Comparison of ENCODE assay signal across 16 cellular contexts in the genomic region with DNA sequence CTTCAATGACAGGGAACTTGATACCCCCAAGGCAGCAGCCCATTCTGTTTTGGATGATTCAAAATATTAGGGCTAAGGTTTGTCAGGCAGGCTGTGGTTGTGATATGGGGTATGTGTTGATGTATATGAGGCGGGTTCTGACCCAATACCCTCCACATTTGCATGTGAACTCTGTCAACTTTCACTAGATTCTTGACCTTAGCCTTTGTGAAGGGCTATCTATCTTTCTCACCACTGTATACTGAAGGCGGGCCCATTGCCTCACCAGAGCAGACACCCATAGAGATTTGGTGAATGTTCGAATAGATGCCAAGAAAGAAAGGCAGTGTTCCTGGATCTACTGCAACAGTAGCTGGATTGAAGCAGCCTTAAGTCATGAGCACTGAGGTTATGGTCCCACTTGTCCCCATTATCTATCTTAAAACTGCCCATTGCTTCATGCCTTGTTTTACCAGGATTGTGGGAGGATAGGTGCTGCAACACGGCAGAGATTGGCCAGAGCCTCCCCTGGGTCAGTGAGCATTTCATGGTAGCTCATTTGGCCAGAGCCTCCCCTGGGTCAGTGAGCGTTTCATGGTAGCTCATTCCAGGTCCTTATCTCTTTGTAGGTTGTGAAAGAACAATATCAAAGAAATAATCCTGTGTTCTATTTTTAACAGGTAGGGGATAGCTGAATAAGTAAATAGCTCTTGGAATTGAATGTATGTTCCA.
DNase-seq lines count a peak whose midpoint lies in the region; ATAC-seq and TF ChIP-seq lines count a peak whose summit lies in the region.
"Had no signal": no experiment of that assay in that cellular context is flagged by ENCODE, and none has a peak within 500 bp of the region (broad histone marks: within the 10 kb centered on the region; RNA-seq: fewer than 3 reads in every experiment).

No MANE protein-coding gene starts in this region.

- intact Hi-C loops in OCI-LY7 (cut with micrococcal nuclease; ENCODE audit: unreplicated experiment) = no loop called here
- intact Hi-C loops in esophagus muscularis mucosa (cut with DNase I) = no loop called here

- H3K4me3 ChIP-seq in OCI-LY7 (ENCODE audit: low read depth, low read length, poor library complexity, severe bottlenecking) (no peak overlapping the region), esophagus muscularis mucosa (no peak overlapping the region)
- H3K4me3 ChIP-seq: HAP-1 had no signal

- peaks cover 4% of the 10 kb centered on the region; the same call in 1 of the 2 replicates for H3K79me2 ChIP-seq in OCI-LY7 (ENCODE audit: insufficient read depth, low read depth, low read length)

- CTCF ChIA-PET in OCI-LY7 (lab: Charles Lee; ENCODE audit: unreplicated experiment) = interaction anchor here (0.8 to 1.3 kb wide), 3 partner anchors 10 to 13 kb away, joined by 3 read pairs; no protein-coding TSS in a partner anchor

- peak overlapping the region; percentile 75 for H3K27ac Mint-ChIP-seq in HFFc6
- no peak overlapping the region for H3K27ac Mint-ChIP-seq in stimulated activated memory B cell treated with anti-CD40 and anti-IgM and Interleukin-4, amounts not matched to agents 10 μg/mL and 1 μg/mL and 100 μg/mL, for 72 hours

- H3K27me3 ChIP-seq in esophagus muscularis mucosa = no peaks in the 10 kb centered on the region

- peaks cover 50% of the 10 kb centered on the region for H3K4me1 ChIP-seq in OCI-LY7 (ENCODE audit: insufficient read depth, low read length, poor library complexity, severe bottlenecking)
- no peaks in the 10 kb centered on the region for H3K4me1 ChIP-seq in esophagus muscularis mucosa
- H3K4me1 ChIP-seq: HAP-1 had no signal

- ATAC-seq in stimulated activated memory B cell treated with anti-CD40 and anti-IgM and Interleukin-4, amounts not matched to agents 10 μg/mL and 1 μg/mL and 100 μg/mL, for 72 hours = peak; percentile 4
- ATAC-seq in GM19397 (IDR thresholded peaks at IDR 0.05; ENCODE audit: unreplicated experiment) = no peak

- no peak for TF ChIP-seq CTCF in HFFc6 (IDR thresholded peaks at IDR 0.05)
- TF ChIP-seq CTCF in OCI-LY7 (conservative IDR thresholded peaks at IDR 0.05; ENCODE audit: low read length) = no peak
- no peak for TF ChIP-seq CTCF in esophagus muscularis mucosa (IDR thresholded peaks at IDR 0.05)

- H3K36me3 Mint-ChIP-seq in HFFc6 (ENCODE audit: low read depth) = no peaks in the 10 kb centered on the region
- no peaks in the 10 kb centered on the region for H3K36me3 Mint-ChIP-seq in stimulated activated memory B cell treated with anti-CD40 and anti-IgM and Interleukin-4, amounts not matched to agents 10 μg/mL and 1 μg/mL and 100 μg/mL, for 72 hours

- peak overlapping the region; percentile 11; the same call in 1 of the 2 replicates for H3K4me2 ChIP-seq in OCI-LY7 (ENCODE audit: low read length)

- peaks cover 83% of the 10 kb centered on the region for H3K4me1 Mint-ChIP-seq in HFFc6 (ENCODE audit: low read depth)
- no peaks in the 10 kb centered on the region for H3K4me1 Mint-ChIP-seq in stimulated activated memory B cell treated with anti-CD40 and anti-IgM and Interleukin-4, amounts not matched to agents 10 μg/mL and 1 μg/mL and 100 μg/mL, for 72 hours

- POLR2A ChIA-PET in OCI-LY7 (lab: Charles Lee) = interaction anchor here (0.7 to 2.0 kb wide), 5 partner anchors 10 to 171 kb away, joined by 3 to 11 read pairs (median 5); no protein-coding TSS in a partner anchor

- H3K9me3 ChIP-seq in OCI-LY7 (ENCODE audit: low read length) = no peaks in the 10 kb centered on the region
- no peaks in the 10 kb centered on the region for H3K9me3 ChIP-seq in esophagus muscularis mucosa
- H3K9me3 ChIP-seq: HAP-1 had no signal

- 97% methylated on average over 5 of the region's 5 CpGs for WGBS in esophagus muscularis mucosa

- H3K27ac ChIP-seq in OCI-LY7 (ENCODE audit: low read depth, low read length, poor library complexity, severe bottlenecking) = peak overlapping the region; percentile 6
- no peak overlapping the region for H3K27ac ChIP-seq in esophagus muscularis mucosa (replicated peaks in 1 of 4)

- no peak for DNase-seq in HFFc6
- DNase-seq in OCI-LY7 (ENCODE audit: low spot score) = no peak
- peak; percentile 75 for DNase-seq in esophagus muscularis mucosa (ENCODE audit: extremely low spot score)
- no peak for DNase-seq in kidney tubule cell (ENCODE audit: low spot score)
- no peak for DNase-seq in NCI-H1105 treated with DMSO at 0.1 percent for 48 hours (lab: John Stamatoyannopoulos, UW)
- DNase-seq: COR-L47, DMS153, KBM-7, NCI-H1436 treated with DMSO at 0.1 percent for 48 hours, NCI-H2081, NCI-H510A treated with DMSO at 0.1 percent for 48 hours, NCI-H82, SHP77 treated with DMSO at 0.1 percent for 48 hours had no signal

- no peak overlapping the region for H3K4me3 Mint-ChIP-seq in HFFc6
- no peak overlapping the region for H3K4me3 Mint-ChIP-seq in stimulated activated memory B cell treated with anti-CD40 and anti-IgM and Interleukin-4, amounts not matched to agents 10 μg/mL and 1 μg/mL and 100 μg/mL, for 72 hours

- H4K20me1 ChIP-seq in OCI-LY7 (ENCODE audit: insufficient read depth, low read length) = no peaks in the 10 kb centered on the region

- H2AFZ ChIP-seq in OCI-LY7 (ENCODE audit: low read length) = no peak overlapping the region

- no peaks in the 10 kb centered on the region for H3K9me2 ChIP-seq in OCI-LY7 (ENCODE audit: insufficient read depth, low read length)

- H3K27me3 Mint-ChIP-seq in HFFc6 (ENCODE audit: insufficient read depth) = peaks cover 2% of the 10 kb centered on the region; the same call in 1 of the 2 replicates
- no peaks in the 10 kb centered on the region for H3K27me3 Mint-ChIP-seq in stimulated activated memory B cell treated with anti-CD40 and anti-IgM and Interleukin-4, amounts not matched to agents 10 μg/mL and 1 μg/mL and 100 μg/mL, for 72 hours

- TF ChIP-seq POLR2A in esophagus muscularis mucosa (IDR thresholded peaks at IDR 0.05; ENCODE audit: low read depth) = no peak

- BruUV-seq in OCI-LY7 (replicated peaks; lab: Mats Ljungman, UMichigan) = no TSS peak

- H3K36me3 ChIP-seq in OCI-LY7 (ENCODE audit: insufficient read depth, low read length) (peaks cover 6% of the 10 kb centered on the region), esophagus muscularis mucosa (no peaks in the 10 kb centered on the region)
- H3K36me3 ChIP-seq: HAP-1 had no signal

- no peaks in the 10 kb centered on the region for H3K9me3 Mint-ChIP-seq in HFFc6
- no peaks in the 10 kb centered on the region for H3K9me3 Mint-ChIP-seq in stimulated activated memory B cell treated with anti-CD40 and anti-IgM and Interleukin-4, amounts not matched to agents 10 μg/mL and 1 μg/mL and 100 μg/mL, for 72 hours

- no peak for TF ChIP-seq EP300 in esophagus muscularis mucosa (IDR thresholded peaks at IDR 0.05)
